Comparison of ENCODE assay signal across 25 cellular contexts in genomic region chr6:3765415-3765814, GRCh38.
"Had no signal": no experiment of that assay in that cellular context is flagged by ENCODE, and none has a peak within 500 bp of the region (broad histone marks: within the 10 kb centered on the region; RNA-seq: fewer than 3 reads in every experiment).

No MANE protein-coding gene starts in this region.

- H3K36me3 ChIP-seq: breast epithelium, colonic mucosa, esophagus squamous epithelium, gastrocnemius medialis, neutrophil, right lobe of liver, spleen, thyroid gland had no signal

- DNase-seq: activated CD4-positive, alpha-beta T cell treated with anti-CD3 and anti-CD28 coated beads for 36 hours; activated CD4-positive, alpha-beta T cell treated with anti-CD3 and anti-CD28 coated beads, Interleukin-2, amount 50 U/mL, for 4 hours; activated CD8-positive, alpha-beta memory T cell treated with anti-CD3 and anti-CD28 coated beads for 24 hours; activated CD8-positive, alpha-beta memory T cell treated with anti-CD3 and anti-CD28 coated beads, Interleukin-2, amount 50 U/mL, for 4 hours; activated T-cell treated with anti-CD3 and anti-CD28 coated beads, Interleukin-2, amount 50 U/mL, for 24 hours; colonic mucosa; esophagus squamous epithelium; gastrocnemius medialis; hippocampal formation; left ventricle myocardium superior; mammary epithelial cell; right lobe of liver; spleen; stimulated activated CD4-positive, alpha-beta T cell treated with anti-CD3 and anti-CD28 coated beads, Interleukin-4, amount 100 ng/mL, for 1 hour; stimulated activated naive CD8-positive, alpha-beta T cell treated with anti-CD3 and anti-CD28 coated beads, Interleukin-15, Interleukin-2, amounts not matched to agents 100 U/mL and 50 U/mL, for 24 hours; T-cell; thyroid gland had no signal

- H3K9ac ChIP-seq: parathyroid adenoma had no signal

- H3K4me1 ChIP-seq: breast epithelium, colonic mucosa, gastrocnemius medialis, parathyroid adenoma, thyroid gland had no signal

- H3K4me3 ChIP-seq: breast epithelium, colonic mucosa, esophagus squamous epithelium, gastrocnemius medialis, right lobe of liver, spleen, thyroid gland had no signal

- H3K27ac ChIP-seq: breast epithelium, colonic mucosa, gastrocnemius medialis, neutrophil, parathyroid adenoma, right lobe of liver, thyroid gland had no signal

- H3K9me3 Mint-ChIP-seq: activated naive CD4-positive, alpha-beta T cell treated with anti-CD3 and anti-CD28 coated beads, Interleukin-2, amount 50 U/mL, for 72 hours; activated T-cell treated with anti-CD3 and anti-CD28 coated beads, Interleukin-2, amount 50 U/mL, for 24 hours; activated T-helper 17 cell treated with anti-CD3 and anti-CD28 coated beads, Interleukin-2, amount 50 U/mL, for 72 hours; central memory CD8-positive, alpha-beta T cell; nephron; T-cell; WTC11 had no signal

- H3K36me3 Mint-ChIP-seq: activated naive CD4-positive, alpha-beta T cell treated with anti-CD3 and anti-CD28 coated beads, Interleukin-2, amount 50 U/mL, for 72 hours; T-cell; WTC11 had no signal

- H3K4me3 Mint-ChIP-seq: activated CD4-positive, alpha-beta T cell treated with anti-CD3 and anti-CD28 coated beads for 36 hours; activated T-cell treated with anti-CD3 and anti-CD28 coated beads, Interleukin-2, amount 50 U/mL, for 24 hours; activated T-helper 17 cell treated with anti-CD3 and anti-CD28 coated beads, Interleukin-2, amount 50 U/mL, for 72 hours; central memory CD8-positive, alpha-beta T cell; nephron; T-cell; WTC11 had no signal

- ATAC-seq: activated CD4-positive, alpha-beta T cell treated with anti-CD3 and anti-CD28 coated beads for 36 hours; activated naive CD4-positive, alpha-beta T cell treated with anti-CD3 and anti-CD28 coated beads, Interleukin-2, amount 50 U/mL, for 72 hours; activated T-helper 17 cell treated with anti-CD3 and anti-CD28 coated beads, Interleukin-2, amount 50 U/mL, for 72 hours; gastrocnemius medialis; left ventricle myocardium superior; right lobe of liver; stimulated activated naive CD8-positive, alpha-beta T cell treated with anti-CD3 and anti-CD28 coated beads, Interleukin-15, Interleukin-2, amounts not matched to agents 100 U/mL and 50 U/mL, for 24 hours; T-cell; WTC11 had no signal

- H3K4me1 Mint-ChIP-seq: central memory CD8-positive, alpha-beta T cell; T-cell had no signal

- H3K27ac Mint-ChIP-seq: activated CD4-positive, alpha-beta T cell treated with anti-CD3 and anti-CD28 coated beads for 36 hours; activated naive CD4-positive, alpha-beta T cell treated with anti-CD3 and anti-CD28 coated beads, Interleukin-2, amount 50 U/mL, for 72 hours; activated T-cell treated with anti-CD3 and anti-CD28 coated beads, Interleukin-2, amount 50 U/mL, for 24 hours; activated T-helper 17 cell treated with anti-CD3 and anti-CD28 coated beads, Interleukin-2, amount 50 U/mL, for 72 hours; T-cell; WTC11 had no signal

- H3K9me3 ChIP-seq: breast epithelium, colonic mucosa, esophagus squamous epithelium, gastrocnemius medialis, neutrophil, right lobe of liver, spleen, thyroid gland had no signal

- H3K27me3 ChIP-seq: breast epithelium, colonic mucosa, esophagus squamous epithelium, gastrocnemius medialis, right lobe of liver, spleen, thyroid gland had no signal
